In the genomic region with DNA sequence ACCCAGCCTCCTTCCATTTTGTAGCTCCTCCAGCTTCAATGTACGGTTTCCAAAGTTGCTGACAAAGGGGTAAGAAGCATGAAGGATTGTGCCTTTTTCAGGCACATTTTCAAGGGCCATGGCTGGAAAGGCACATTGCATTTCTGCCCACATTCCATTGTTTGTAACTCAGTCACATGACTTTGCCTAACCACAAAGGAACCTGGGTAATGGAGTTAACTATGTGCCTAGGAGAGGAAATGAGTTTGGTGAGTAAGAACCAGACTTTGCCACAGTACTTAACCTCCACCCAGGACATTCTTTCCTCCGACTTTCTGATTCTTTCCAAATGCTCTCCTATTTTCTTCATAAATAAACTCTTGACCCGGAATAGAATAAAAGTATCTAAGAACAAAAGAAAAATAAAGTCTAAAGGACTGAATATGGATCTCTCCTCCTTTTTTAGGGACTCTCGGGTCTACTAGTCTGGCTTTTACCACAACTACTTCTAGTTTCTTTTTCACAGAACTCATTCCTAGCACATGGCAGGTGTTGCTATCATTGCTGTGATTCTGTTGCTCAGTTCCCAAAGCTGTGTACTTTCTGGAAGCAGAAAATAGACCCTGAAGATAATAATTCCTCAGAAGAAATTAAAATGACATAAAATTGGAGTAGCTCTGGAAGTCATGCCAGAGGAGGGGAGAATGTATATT, we compare ENCODE assay signal across 17 cellular contexts.
A peak's percentile ranks its signal among the peaks of the same experiment; 100 is the strongest.
DNase-seq lines count a peak whose midpoint lies in the region; TF ChIP-seq lines count a peak whose summit lies in the region.
"Had no signal": no experiment of that assay in that cellular context is flagged by ENCODE, and none has a peak within 500 bp of the region (broad histone marks: within the 10 kb centered on the region; RNA-seq: fewer than 3 reads in every experiment).

No MANE protein-coding gene starts in this region.

- H3K9ac ChIP-seq in MM.1S (ENCODE audit: low read length) = no peak overlapping the region

- no peaks in the 10 kb centered on the region for H3K9me3 ChIP-seq in MM.1S (replicated peaks; ENCODE audit: insufficient read depth, low read length)
- H3K9me3 ChIP-seq: neutrophil, upper lobe of right lung had no signal

- H3F3A ChIP-seq in MM.1S (ENCODE audit: insufficient read depth, low read length) = peaks cover 4% of the 10 kb centered on the region; the same call in 1 of the 2 replicates

- H3K27me3 ChIP-seq in MM.1S (replicated peaks; ENCODE audit: insufficient read depth, low read length) = no peaks in the 10 kb centered on the region
- H3K27me3 ChIP-seq: heart right ventricle, neutrophil, upper lobe of right lung had no signal

- H3K4me2 ChIP-seq in MM.1S (ENCODE audit: low read depth, low read length) = peak overlapping the region; percentile 30

- peak; percentile 30 for DNase-seq in H4 (ENCODE audit: low spot score)
- peak; percentile 60 for DNase-seq in MM.1S
- DNase-seq in choroid plexus epithelial cell (ENCODE audit: low read depth) = peak; percentile 13
- DNase-seq in osteocyte (ENCODE audit: extremely low spot score, unreplicated experiment) = no peak
- DNase-seq in GM10248 (ENCODE audit: extremely low spot score) = no peak
- DNase-seq in CD1c-positive myeloid dendritic cell (ENCODE audit: extremely low spot score) = no peak
- DNase-seq in activated CD8-positive, alpha-beta memory T cell treated with anti-CD3 and anti-CD28 coated beads, Interleukin-2, amount 50 U/mL, for 4 hours = no peak
- DNase-seq: cortex of kidney; heart right ventricle; left ventricle myocardium superior; NCI-H1436 treated with DMSO at 0.1 percent for 48 hours; NCI-H526; retina; stimulated activated CD4-positive, alpha-beta T cell treated with anti-CD3 and anti-CD28 coated beads, Interleukin-12 subunit alpha, Interleukin-12 subunit beta, amount 100 ng/mL, for 4 hours; upper lobe of right lung had no signal

- peak overlapping the region; percentile 44 for H2AFZ ChIP-seq in MM.1S (ENCODE audit: low read length)

- H3K79me2 ChIP-seq in MM.1S (ENCODE audit: low read length) = no peaks in the 10 kb centered on the region

- H3K9me2 ChIP-seq in MM.1S (replicated peaks; ENCODE audit: insufficient read depth, low read length) = no peaks in the 10 kb centered on the region

- peak overlapping the region; percentile 63 for H3K27ac Mint-ChIP-seq in osteocyte (ENCODE audit: unreplicated experiment)
- H3K27ac Mint-ChIP-seq: B cell had no signal

- peaks cover 16% of the 10 kb centered on the region for H3K4me1 ChIP-seq in MM.1S (ENCODE audit: low read length)
- H3K4me1 ChIP-seq: heart right ventricle, upper lobe of right lung had no signal

- H3K9me3 Mint-ChIP-seq in osteocyte (ENCODE audit: unreplicated experiment) = no peaks in the 10 kb centered on the region

- peak overlapping the region; percentile 24; the same call in 1 of the 2 replicates for H3K27ac ChIP-seq in MM.1S (ENCODE audit: low read length)
- H3K27ac ChIP-seq: heart right ventricle, neutrophil, upper lobe of right lung had no signal

- H4K20me1 ChIP-seq in MM.1S (ENCODE audit: insufficient read depth, low read length) = no peaks in the 10 kb centered on the region

- H3K4me1 Mint-ChIP-seq in osteocyte (ENCODE audit: unreplicated experiment) = peaks cover 34% of the 10 kb centered on the region
- H3K4me1 Mint-ChIP-seq: B cell had no signal

- peaks cover 8% of the 10 kb centered on the region for H3K27me3 Mint-ChIP-seq in osteocyte (ENCODE audit: unreplicated experiment)

- no peaks in the 10 kb centered on the region for H3K36me3 Mint-ChIP-seq in osteocyte (ENCODE audit: unreplicated experiment)

- CTCF ChIA-PET in GM10248 (lab: Yijun Ruan, JAX) = interaction anchor here (1.1 to 1.6 kb wide), 4 partner anchors 14 to 21 kb away, joined by 3 to 4 read pairs (median 4); no protein-coding TSS in a partner anchor

- H3K4me3 ChIP-seq in MM.1S (ENCODE audit: low read length) (0 out of 2 replicates have a peak overlapping the region, but pooled peaks have one; percentile 5), choroid plexus epithelial cell (ENCODE audit: low read depth, low read length) (no peak overlapping the region)
- H3K4me3 ChIP-seq: heart right ventricle, upper lobe of right lung had no signal

- TF ChIP-seq CTCF in MM.1S (IDR thresholded peaks at IDR 0.05; ENCODE audit: low read length) (no peak), choroid plexus epithelial cell (conservative IDR thresholded peaks at IDR 0.05; ENCODE audit: low read depth, low read length) (no peak), osteocyte (IDR thresholded peaks at IDR 0.05) (no peak), GM10248 (IDR thresholded peaks at IDR 0.05; ENCODE audit: control extremely low read depth, extremely low read depth, low read depth, missing control alignments) (no peak)

- POLR2A ChIA-PET in GM10248 (lab: Yijun Ruan, JAX) = no interaction called here

- no peak overlapping the region for H3K4me3 Mint-ChIP-seq in osteocyte (ENCODE audit: unreplicated experiment)
- H3K4me3 Mint-ChIP-seq: B cell had no signal

- H3K36me3 ChIP-seq in MM.1S (replicated peaks; ENCODE audit: insufficient read depth, low read length) = no peaks in the 10 kb centered on the region
- H3K36me3 ChIP-seq: neutrophil, upper lobe of right lung had no signal

Comparison
In these comparisons a context has a peak if more than half of its experiments do, and no peak if none do; other contexts are left out.
1. DNase-seq: peak in H4 (single experiment), MM.1S (single experiment) and choroid plexus epithelial cell (single experiment); none in osteocyte (single experiment), GM10248 (single experiment), CD1c-positive myeloid dendritic cell (single experiment) and activated CD8-positive, alpha-beta memory T cell treated with anti-CD3 and anti-CD28 coated beads, Interleukin-2, amount 50 U/mL, for 4 hours (single experiment).